In the genomic region with DNA sequence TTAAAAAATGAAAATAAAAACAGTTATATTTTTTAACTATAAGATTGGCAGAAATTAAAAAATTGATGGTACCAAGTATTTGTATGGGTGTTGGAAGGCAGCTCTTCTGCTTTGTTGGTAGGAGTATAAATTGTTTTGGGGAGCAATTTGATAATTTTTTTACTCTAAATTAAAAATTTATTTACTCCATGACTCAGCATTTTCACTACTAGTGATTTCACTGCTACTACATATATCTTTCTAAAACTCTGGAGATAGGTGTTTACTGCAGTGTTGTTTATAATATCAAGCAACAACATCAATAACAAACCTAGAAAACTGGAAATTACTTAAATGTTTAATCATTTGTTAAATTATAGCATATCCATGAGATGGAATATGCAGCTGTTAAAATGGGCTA, we compare ENCODE assay signal across 3 cellular contexts.
TF ChIP-seq lines count a peak whose summit lies in the region.

No MANE protein-coding gene starts in this region.

TF ChIP-seq in HepG2, 621 proteins besides CTCF, POLR2A, EP300 and RAD21:
- peak; percentile 74 for TF ChIP-seq MAFF (IDR thresholded peaks at IDR 0.05; ENCODE audit: low read depth, low read length)
- TF ChIP-seq HHEX (CRISPR knock-in tag; IDR thresholded peaks at IDR 0.05) = no peak
- TF ChIP-seq, protein P1, sequence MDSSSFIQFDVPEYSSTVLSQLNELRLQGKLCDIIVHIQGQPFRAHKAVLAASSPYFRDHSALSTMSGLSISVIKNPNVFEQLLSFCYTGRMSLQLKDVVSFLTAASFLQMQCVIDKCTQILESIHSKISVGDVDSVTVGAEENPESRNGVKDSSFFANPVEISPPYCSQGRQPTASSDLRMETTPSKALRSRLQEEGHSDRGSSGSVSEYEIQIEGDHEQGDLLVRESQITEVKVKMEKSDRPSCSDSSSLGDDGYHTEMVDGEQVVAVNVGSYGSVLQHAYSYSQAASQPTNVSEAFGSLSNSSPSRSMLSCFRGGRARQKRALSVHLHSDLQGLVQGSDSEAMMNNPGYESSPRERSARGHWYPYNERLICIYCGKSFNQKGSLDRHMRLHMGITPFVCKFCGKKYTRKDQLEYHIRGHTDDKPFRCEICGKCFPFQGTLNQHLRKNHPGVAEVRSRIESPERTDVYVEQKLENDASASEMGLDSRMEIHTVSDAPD (CRISPR knock-in tag; IDR thresholded peaks at IDR 0.05) = no peak
- TF ChIP-seq NFKBIZ (CRISPR knock-in tag; IDR thresholded peaks at IDR 0.05) = no peak
- TF ChIP-seq NFE2L2 (IDR thresholded peaks at IDR 0.05; ENCODE audit: low read length) = peak; percentile 93
- TF ChIP-seq, protein P2, sequence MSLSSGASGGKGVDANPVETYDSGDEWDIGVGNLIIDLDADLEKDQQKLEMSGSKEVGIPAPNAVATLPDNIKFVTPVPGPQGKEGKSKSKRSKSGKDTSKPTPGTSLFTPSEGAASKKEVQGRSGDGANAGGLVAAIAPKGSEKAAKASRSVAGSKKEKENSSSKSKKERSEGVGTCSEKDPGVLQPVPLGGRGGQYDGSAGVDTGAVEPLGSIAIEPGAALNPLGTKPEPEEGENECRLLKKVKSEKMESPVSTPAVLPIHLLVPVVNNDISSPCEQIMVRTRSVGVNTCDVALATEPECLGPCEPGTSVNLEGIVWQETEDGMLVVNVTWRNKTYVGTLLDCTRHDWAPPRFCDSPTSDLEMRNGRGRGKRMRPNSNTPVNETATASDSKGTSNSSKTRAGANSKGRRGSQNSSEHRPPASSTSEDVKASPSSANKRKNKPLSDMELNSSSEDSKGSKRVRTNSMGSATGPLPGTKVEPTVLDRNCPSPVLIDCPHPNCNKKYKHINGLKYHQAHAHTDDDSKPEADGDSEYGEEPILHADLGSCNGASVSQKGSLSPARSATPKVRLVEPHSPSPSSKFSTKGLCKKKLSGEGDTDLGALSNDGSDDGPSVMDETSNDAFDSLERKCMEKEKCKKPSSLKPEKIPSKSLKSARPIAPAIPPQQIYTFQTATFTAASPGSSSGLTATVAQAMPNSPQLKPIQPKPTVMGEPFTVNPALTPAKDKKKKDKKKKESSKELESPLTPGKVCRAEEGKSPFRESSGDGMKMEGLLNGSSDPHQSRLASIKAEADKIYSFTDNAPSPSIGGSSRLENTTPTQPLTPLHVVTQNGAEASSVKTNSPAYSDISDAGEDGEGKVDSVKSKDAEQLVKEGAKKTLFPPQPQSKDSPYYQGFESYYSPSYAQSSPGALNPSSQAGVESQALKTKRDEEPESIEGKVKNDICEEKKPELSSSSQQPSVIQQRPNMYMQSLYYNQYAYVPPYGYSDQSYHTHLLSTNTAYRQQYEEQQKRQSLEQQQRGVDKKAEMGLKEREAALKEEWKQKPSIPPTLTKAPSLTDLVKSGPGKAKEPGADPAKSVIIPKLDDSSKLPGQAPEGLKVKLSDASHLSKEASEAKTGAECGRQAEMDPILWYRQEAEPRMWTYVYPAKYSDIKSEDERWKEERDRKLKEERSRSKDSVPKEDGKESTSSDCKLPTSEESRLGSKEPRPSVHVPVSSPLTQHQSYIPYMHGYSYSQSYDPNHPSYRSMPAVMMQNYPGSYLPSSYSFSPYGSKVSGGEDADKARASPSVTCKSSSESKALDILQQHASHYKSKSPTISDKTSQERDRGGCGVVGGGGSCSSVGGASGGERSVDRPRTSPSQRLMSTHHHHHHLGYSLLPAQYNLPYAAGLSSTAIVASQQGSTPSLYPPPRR (CRISPR knock-in tag; IDR thresholded peaks at IDR 0.05; ENCODE audit: borderline replicate concordance) = no peak
- peak; percentile 80 to 88 for TF ChIP-seq MAFK (conservative IDR thresholded peaks at IDR 0.05 in 1 of 2, IDR thresholded peaks at IDR 0.05 in 1 of 2; ENCODE audit: low read length in 2 of 2)
- no peak for TF ChIP-seq TBX2 (CRISPR knock-in tag; IDR thresholded peaks at IDR 0.05; ENCODE audit: borderline replicate concordance)

TF ChIP-seq in H1, 55 proteins besides CTCF, POLR2A, EP300 and RAD21:
- TF ChIP-seq EZH2 (IDR thresholded peaks at IDR 0.05; ENCODE audit: low read depth, low read length, severe bottlenecking) = no peak
- 0 out of 2 replicates have a peak, but pooled peaks have one; percentile 51 for TF ChIP-seq BACH1 (IDR thresholded peaks at IDR 0.05; ENCODE audit: low read length)
- peak; percentile 58; the same call in 1 of the 2 replicates for TF ChIP-seq MAFK (IDR thresholded peaks at IDR 0.05; ENCODE audit: low read depth, low read length)
- no peak for TF ChIP-seq CHD2 (IDR thresholded peaks at IDR 0.05; ENCODE audit: low read length)
TF ChIP-seq in H1: peak in this region for 2.

TF ChIP-seq in HEK293T, 16 proteins besides CTCF, POLR2A, EP300 and RAD21:
- TF ChIP-seq FOXK2 (IDR thresholded peaks at IDR 0.05) (no peak), BHLHE40 (IDR thresholded peaks at IDR 0.05; ENCODE audit: borderline replicate concordance) (no peak), SP1 (IDR thresholded peaks at IDR 0.05) (no peak), L3MBTL2 (conservative IDR thresholded peaks at IDR 0.05) (no peak)
